ENCODE assay signal across 8 cellular contexts in the genomic region with DNA sequence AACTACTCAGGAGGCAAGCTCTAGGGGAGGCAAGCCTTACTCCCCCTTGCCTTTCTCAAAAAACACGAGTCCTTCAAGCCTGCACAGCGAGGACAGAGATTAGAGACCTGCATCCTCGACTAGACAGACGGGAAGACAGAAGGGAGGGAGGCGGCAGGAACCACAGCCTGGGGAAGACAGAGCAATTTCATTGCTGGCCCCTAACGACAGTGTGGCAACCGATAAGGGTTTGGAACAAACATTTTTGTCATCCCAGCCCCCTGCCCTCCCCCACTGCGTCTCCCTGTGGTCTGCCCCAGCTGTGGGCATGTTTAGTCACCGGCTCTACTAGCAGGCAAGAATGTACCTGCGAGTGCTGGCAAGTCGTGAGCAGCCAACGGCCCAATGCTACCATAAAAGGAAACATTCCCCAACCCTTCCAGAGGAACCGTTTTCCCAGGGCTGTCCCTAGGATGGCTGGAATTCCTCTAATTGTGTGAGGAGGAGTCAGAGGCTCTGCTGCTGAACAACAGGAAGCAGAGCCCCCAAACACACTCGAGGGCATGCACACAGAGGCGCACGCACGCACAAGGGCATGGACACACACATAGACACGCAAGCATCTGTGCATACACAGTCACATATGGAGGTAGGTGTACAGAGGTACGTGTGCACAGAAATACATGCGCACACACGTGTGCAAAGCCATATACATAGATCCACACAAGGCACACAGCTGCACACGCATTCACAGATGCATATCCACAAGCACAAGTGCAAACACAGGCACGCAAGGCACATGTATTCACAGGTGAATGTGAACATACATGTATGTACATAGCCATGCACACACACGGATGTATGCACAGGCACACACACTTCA. TPM values are rescaled to one million over a fixed set of nuclear protein-coding genes. Genes with fewer than 3 reads are reported as not detected.
DNase-seq lines count a peak whose midpoint lies in the region; ATAC-seq and TF ChIP-seq lines count a peak whose summit lies in the region.

No MANE protein-coding gene starts in this region.

- peak overlapping the region; percentile 97 for H2BK120ac ChIP-seq in IMR-90 (ENCODE audit: low read depth, low read length)

- peak overlapping the region; percentile 87 for H3K9ac ChIP-seq in IMR-90 (ENCODE audit: low read depth, low read length)

- peaks cover 77% of the 10 kb centered on the region for H3K4me1 ChIP-seq in IMR-90 (ENCODE audit: control insufficient read depth, insufficient read depth, low read length)

- CTCF ChIA-PET in IMR-90 (lab: Yijun Ruan, JAX): interaction anchor here (1.8 kb wide), 2 partner anchors 49 to 141 kb away, joined by 4 to 7 read pairs; no protein-coding TSS in a partner anchor

- dilution Hi-C loops in IMR-90 (cut with HindIII; ENCODE audit: low sequenced_read_pairs, unreplicated experiment): no loop called here

- peak overlapping the region; percentile 99 for H3K56ac ChIP-seq in IMR-90 (ENCODE audit: extremely low read depth, insufficient read depth, low read length)

- peaks cover 82% of the 10 kb centered on the region for H3K36me3 ChIP-seq in IMR-90 (ENCODE audit: control insufficient read depth, insufficient read depth, low read length)

- 31% methylated on average over 6 of the region's 24 CpGs; no CpG with 5 or more reads in 1 of the 2 experiments for WGBS in IMR-90 (ENCODE audit: extremely low coverage in 2 of 2, insufficient read length in 1 of 2), 2 experiments

- H4K20me1 ChIP-seq in IMR-90 (ENCODE audit: insufficient read depth, low read length): peaks cover 76% of the 10 kb centered on the region

- no peaks in the 10 kb centered on the region for H3K27me3 ChIP-seq in IMR-90 (ENCODE audit: control insufficient read depth, insufficient read depth, low read length)

- H3K9me1 ChIP-seq in IMR-90 (ENCODE audit: insufficient read depth, low read length): peaks cover 55% of the 10 kb centered on the region

- H2AK9ac ChIP-seq in IMR-90 (replicated peaks; ENCODE audit: low read depth, low read length, poor library complexity): peak overlapping the region; percentile 99

- peak; percentile 79 for DNase-seq in AG09309 (ENCODE audit: low read depth)
- peak; percentile 97 for DNase-seq in IMR-90
- peak; percentile 82 for DNase-seq in T1000 (lab: John Stamatoyannopoulos, UW)
- DNase-seq in astrocyte of the cerebellum (ENCODE audit: low read depth): peak; percentile 91
- peak; percentile 65 to 81 for DNase-seq in stimulated activated CD4-positive, alpha-beta T cell treated with anti-CD3 and anti-CD28 coated beads, Interleukin-12 subunit alpha, Interleukin-12 subunit beta, amount 100 ng/mL, for 24 hours (ENCODE audit: low read depth in 2 of 2)

- peak overlapping the region; percentile 99 for H3K14ac ChIP-seq in IMR-90 (replicated peaks; ENCODE audit: low read depth, low read length)

- H3K23ac ChIP-seq in IMR-90 (ENCODE audit: low read depth, low read length): peak overlapping the region; percentile 100

- H4K8ac ChIP-seq in IMR-90 (ENCODE audit: low read depth in 2 of 2, low read length in 2 of 2): peak overlapping the region; percentile 86 to 100

- TF ChIP-seq CTCF in AG09309 (IDR thresholded peaks at IDR 0.05; ENCODE audit: control insufficient read depth, insufficient read depth, low read depth, low read length, missing control alignments) (no peak), IMR-90 (conservative IDR thresholded peaks at IDR 0.05; ENCODE audit: low read depth, low read length) (no peak), astrocyte of the cerebellum (IDR thresholded peaks at IDR 0.05; ENCODE audit: low read depth, low read length, missing control alignments) (no peak)

- H3K79me1 ChIP-seq in IMR-90 (ENCODE audit: low read depth in 1 of 2, low read length in 2 of 2): peaks cover 18 to 92% of the 10 kb centered on the region in 2 experiments; a peak in 3 of 4 replicates

- no peak overlapping the region for H3K4me3 ChIP-seq in AG09309 (ENCODE audit: control insufficient read depth, low read depth, low read length)
- no peak overlapping the region for H3K4me3 ChIP-seq in IMR-90 (ENCODE audit: insufficient read depth, low read depth, low read length)
- no peak overlapping the region for H3K4me3 ChIP-seq in astrocyte of the cerebellum (ENCODE audit: low read depth, low read length)
- H3K4me3 ChIP-seq in iPS-18c (ENCODE audit: insufficient read depth, low read depth, low read length): peak overlapping the region; percentile 9; the same call in 1 of the 2 replicates

- peak; percentile 14; the same call in 1 of the 2 replicates for TF ChIP-seq POLR2A in IMR-90 (IDR thresholded peaks at IDR 0.05; ENCODE audit: low read depth, low read length)

- peak overlapping the region; percentile 88 for H2BK15ac ChIP-seq in IMR-90 (ENCODE audit: low read depth, low read length)

- in situ Hi-C loops in IMR-90 (cut with MboI; ENCODE audit: low sequenced_read_pairs) (no loop called here), astrocyte of the cerebellum (cut with HindIII; ENCODE audit: low sequenced_read_pairs) (no loop called here)

- peak overlapping the region; percentile 100 for H2BK5ac ChIP-seq in IMR-90 (ENCODE audit: low read depth, low read length, poor library complexity, severe bottlenecking)

- peak overlapping the region; percentile 15 for H3K4me2 ChIP-seq in IMR-90 (ENCODE audit: low read depth, low read length)

- H2AK5ac ChIP-seq in IMR-90 (ENCODE audit: low read depth, low read length): peak overlapping the region; percentile 100

- TF ChIP-seq RAD21 in IMR-90 (IDR thresholded peaks at IDR 0.05; ENCODE audit: low read length): peak; percentile 22

- peak overlapping the region; percentile 67 for H2AFZ ChIP-seq in IMR-90 (replicated peaks; ENCODE audit: low read length, poor library complexity)

- BruUV-seq in IMR-90 (replicated peaks; lab: Mats Ljungman, UMichigan): no TSS peak

- H2BK20ac ChIP-seq in IMR-90 (ENCODE audit: low read depth, low read length): peak overlapping the region; percentile 94

- H4K91ac ChIP-seq in IMR-90 (ENCODE audit: insufficient read depth, low read depth, low read length): peak overlapping the region; percentile 100

- peak overlapping the region; percentile 96 for H4K5ac ChIP-seq in IMR-90 (ENCODE audit: low read depth, low read length)

- ATAC-seq in IMR-90 (ENCODE audit: low read depth) (peak; percentile 50), HG03442 (IDR thresholded peaks at IDR 0.05; ENCODE audit: unreplicated experiment) (no peak), HG02610 (IDR thresholded peaks at IDR 0.05; ENCODE audit: unreplicated experiment) (no peak)

- intact Hi-C loops in IMR-90 (cut with micrococcal nuclease): loop anchor here (1.0 to 2.0 kb wide), 4 partner anchors 27 to 141 kb away; no protein-coding TSS in a partner anchor

- H3K4ac ChIP-seq in IMR-90 (ENCODE audit: low read depth, low read length): peak overlapping the region; percentile 100

- H3K18ac ChIP-seq in IMR-90 (ENCODE audit: low read depth, low read length): peak overlapping the region; percentile 92

- H3K9me3 ChIP-seq in IMR-90 (ENCODE audit: control insufficient read depth, insufficient read depth, low read length) (no peaks in the 10 kb centered on the region), iPS-18c (ENCODE audit: control insufficient read depth, insufficient read depth, low read length) (no peaks in the 10 kb centered on the region)

- peak overlapping the region; percentile 87 for H3K27ac ChIP-seq in IMR-90 (ENCODE audit: insufficient read depth, low read length)

- POLR2A ChIA-PET in IMR-90 (lab: Charles Lee; ENCODE audit: unreplicated experiment): no interaction called here

TF ChIP-seq in IMR-90, 13 proteins besides CTCF, POLR2A, EP300 and RAD21:
- TF ChIP-seq RFX5 (IDR thresholded peaks at IDR 0.05; ENCODE audit: low read depth, low read length) (no peak), MXI1 (IDR thresholded peaks at IDR 0.05; ENCODE audit: borderline replicate concordance, low read depth, low read length) (peak; percentile 31; the same call in 1 of the 2 replicates), FOS (IDR thresholded peaks at IDR 0.05; ENCODE audit: low read depth, low read length) (peak; percentile 62), CHD1 (IDR thresholded peaks at IDR 0.05; ENCODE audit: low read depth, low read length) (no peak; the same call in 1 of the 2 replicates), CEBPB (IDR thresholded peaks at IDR 0.05; ENCODE audit: low read depth, low read length) (peak; percentile 64; the same call in 1 of the 2 replicates), USF2 (IDR thresholded peaks at IDR 0.05; ENCODE audit: low read depth, low read length) (no peak), MAFK (IDR thresholded peaks at IDR 0.05; ENCODE audit: low read depth, low read length) (0 out of 2 replicates have a peak, but pooled peaks have one; percentile 16), BHLHE40 (IDR thresholded peaks at IDR 0.05; ENCODE audit: low read depth, low read length) (peak; percentile 77; the same call in 1 of the 2 replicates), RCOR1 (IDR thresholded peaks at IDR 0.05; ENCODE audit: insufficient replicate concordance, low read length) (peak; percentile 78), NFE2L2 (IDR thresholded peaks at IDR 0.05; ENCODE audit: low read depth, low read length) (no peak), SMC3 (IDR thresholded peaks at IDR 0.05; ENCODE audit: low read depth, low read length) (no peak; the same call in 1 of the 2 replicates), MAZ (IDR thresholded peaks at IDR 0.05; ENCODE audit: borderline replicate concordance, low read depth, low read length) (peak; percentile 76; the same call in 1 of the 2 replicates)
- TF ChIP-seq, protein P1, sequence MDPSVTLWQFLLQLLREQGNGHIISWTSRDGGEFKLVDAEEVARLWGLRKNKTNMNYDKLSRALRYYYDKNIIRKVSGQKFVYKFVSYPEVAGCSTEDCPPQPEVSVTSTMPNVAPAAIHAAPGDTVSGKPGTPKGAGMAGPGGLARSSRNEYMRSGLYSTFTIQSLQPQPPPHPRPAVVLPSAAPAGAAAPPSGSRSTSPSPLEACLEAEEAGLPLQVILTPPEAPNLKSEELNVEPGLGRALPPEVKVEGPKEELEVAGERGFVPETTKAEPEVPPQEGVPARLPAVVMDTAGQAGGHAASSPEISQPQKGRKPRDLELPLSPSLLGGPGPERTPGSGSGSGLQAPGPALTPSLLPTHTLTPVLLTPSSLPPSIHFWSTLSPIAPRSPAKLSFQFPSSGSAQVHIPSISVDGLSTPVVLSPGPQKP (IDR thresholded peaks at IDR 0.05; ENCODE audit: borderline replicate concordance, low read depth, low read length): no peak
TF ChIP-seq in IMR-90: peak in this region for 7.

RNA-seq across cellular contexts. Expression of gene MYH9, which starts 58.3 kb away (rescaled TPM):
- total RNA-seq in IMR-90 (2012; rRNA removed): 554 and 783 TPM in 2 replicates
- polyA plus RNA-seq in IMR-90 (2012; rRNA removed): 475 and 507 TPM in 2 replicates
- polyA plus RNA-seq in IMR-90 (2012; cell fraction: cytosol; rRNA removed): 197 and 382 TPM in 2 replicates
- 449 and 493 TPM in 2 replicates for polyA plus RNA-seq in IMR-90 (2012; cell fraction: nucleus; rRNA removed; ENCODE audit: low replicate concordance)
